1 cellular context compared by ENCODE assay signal in genomic region chr11:70063555-70063954, GRCh38.
TF ChIP-seq lines count a peak whose summit lies in the region.

No MANE protein-coding gene starts in this region.

TF ChIP-seq in H1, 55 proteins besides CTCF, POLR2A, EP300 and RAD21:
- TF ChIP-seq HDAC6 (IDR thresholded peaks at IDR 0.05; ENCODE audit: low read depth, low read length), result no peak
- no peak for TF ChIP-seq CHD2 (IDR thresholded peaks at IDR 0.05; ENCODE audit: low read length)
- no peak for TF ChIP-seq KDM5A (IDR thresholded peaks at IDR 0.05; ENCODE audit: low read length)
- no peak for TF ChIP-seq FOSL1 (IDR thresholded peaks at IDR 0.05; ENCODE audit: insufficient read depth, low read depth, low read length)
- TF ChIP-seq GABPA (IDR thresholded peaks at IDR 0.05; ENCODE audit: borderline replicate concordance, insufficient read depth, low read length), result no peak
- no peak for TF ChIP-seq SIX5 (IDR thresholded peaks at IDR 0.05; ENCODE audit: low read depth, low read length)
- TF ChIP-seq TAF1 (IDR thresholded peaks at IDR 0.05; ENCODE audit: low read depth, low read length), result no peak
- no peak for TF ChIP-seq TAF7 (optimal IDR thresholded peaks at IDR 0.05; ENCODE audit: borderline replicate concordance, low read depth, low read length)
- TF ChIP-seq BRCA1 (IDR thresholded peaks at IDR 0.05; ENCODE audit: low read depth, low read length), result no peak
- no peak for TF ChIP-seq PHF8 (conservative IDR thresholded peaks at IDR 0.05; ENCODE audit: low read depth, low read length)
- no peak for TF ChIP-seq E2F6 (IDR thresholded peaks at IDR 0.05)
- TF ChIP-seq RNF2 (IDR thresholded peaks at IDR 0.05; ENCODE audit: borderline replicate concordance, low read depth, low read length, missing control alignments, poor library complexity, severe bottlenecking), result no peak
- no peak for TF ChIP-seq SP2 (IDR thresholded peaks at IDR 0.05; ENCODE audit: low read length)
- TF ChIP-seq NRF1 (IDR thresholded peaks at IDR 0.05; ENCODE audit: low read depth, low read length), result no peak
- TF ChIP-seq EZH2 (IDR thresholded peaks at IDR 0.05; ENCODE audit: low read depth, low read length, severe bottlenecking), result no peak
- no peak for TF ChIP-seq SUZ12 (IDR thresholded peaks at IDR 0.05; ENCODE audit: low read length)
